ENCODE assay signal across 8 cellular contexts in the genomic region with DNA sequence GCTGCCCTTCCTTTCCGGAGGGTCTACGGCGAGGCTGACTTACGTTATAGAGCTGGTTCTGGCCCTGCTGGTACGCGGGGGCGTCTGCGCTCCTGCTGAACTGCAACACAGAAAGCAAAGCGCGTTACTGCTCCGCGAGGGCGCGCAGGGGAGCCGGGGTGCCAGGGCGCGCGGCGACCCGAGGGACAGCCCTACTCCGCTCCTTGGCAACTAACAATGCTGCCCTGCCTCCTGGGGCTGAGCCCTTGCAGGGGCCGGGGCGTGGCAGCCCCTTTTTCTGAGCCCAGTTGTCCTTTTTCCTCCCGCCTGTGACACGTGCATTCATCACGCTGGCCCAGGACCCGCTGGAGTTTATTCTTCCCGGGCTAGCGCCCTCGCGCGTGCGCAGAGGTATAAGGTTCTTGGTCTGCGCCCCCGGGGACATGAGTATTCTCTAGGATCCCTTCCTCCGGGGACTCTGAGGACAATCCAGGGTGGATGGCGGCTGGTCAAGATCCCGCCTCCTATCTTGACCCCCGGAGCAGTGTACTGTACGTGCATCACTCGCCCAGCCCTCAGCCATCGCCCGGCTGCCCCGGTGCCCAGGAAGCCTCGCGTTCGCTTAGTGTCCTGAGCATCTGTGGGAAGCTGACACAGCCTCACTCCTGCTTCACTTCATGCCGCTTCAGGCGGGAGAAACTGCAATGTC.
DNase-seq lines count a peak whose midpoint lies in the region; ATAC-seq and TF ChIP-seq lines count a peak whose summit lies in the region.

No MANE protein-coding gene starts in this region.

- peak; percentile 69 for DNase-seq in D341Med (ENCODE audit: low spot score)
- peak in 1 of 2 experiments; percentile 31 for DNase-seq in SJSA1 (ENCODE audit: low read depth in 1 of 2, low spot score in 2 of 2)
- peak; percentile 39 to 56 for DNase-seq in lung microvascular endothelial cell (ENCODE audit: low read depth in 2 of 2)
- no peak for DNase-seq in HEK293T (ENCODE audit: extremely low spot score)

- H3K9ac ChIP-seq in stomach smooth muscle (ENCODE audit: low read length in 2 of 2), result no peak overlapping the region

- no peak for TF ChIP-seq CTCF in HEK293 (tag by site-specific recombination; IDR thresholded peaks at IDR 0.05)

- H3K27me3 ChIP-seq in SJSA1 (replicated peaks), result peaks cover 19% of the 10 kb centered on the region
- H3K27me3 ChIP-seq in ectodermal cell (ENCODE audit: control insufficient read depth, insufficient read depth, low read length, poor library complexity, severe bottlenecking), result peaks cover 27% of the 10 kb centered on the region
- peaks cover 5 to 9% of the 10 kb centered on the region in 2 donors for H3K27me3 ChIP-seq in stomach smooth muscle (ENCODE audit: control insufficient read depth in 1 of 2, insufficient read depth in 2 of 2, low read length in 2 of 2)

- CTCF ChIA-PET in HEK293 (lab: Yijun Ruan, JAX), result interaction anchor here (0.6 to 5.6 kb wide), 5 partner anchors 66 to 171 kb away, joined by 3 to 41 read pairs (median 4); no protein-coding TSS in a partner anchor
- CTCF ChIA-PET in HEK293T (lab: Yijun Ruan, JAX), result interaction anchor here (2.4 kb wide), 1 partner anchor 172 kb away, joined by 11 read pairs; no protein-coding TSS in a partner anchor

- WGBS in ectodermal cell, 2 experiments, result 17 to 18% methylated on average over 49 of the region's 49 CpGs

- H3K9me3 ChIP-seq in HEK293 (ENCODE audit: control insufficient read depth, insufficient read depth, low read depth, low read length), result no peaks in the 10 kb centered on the region
- H3K9me3 ChIP-seq in SJSA1 (replicated peaks), result no peaks in the 10 kb centered on the region
- no peaks in the 10 kb centered on the region for H3K9me3 ChIP-seq in ectodermal cell (ENCODE audit: control insufficient read depth, low read length)
- no peaks in the 10 kb centered on the region for H3K9me3 ChIP-seq in stomach smooth muscle (ENCODE audit: control insufficient read depth in 2 of 2, low read length in 2 of 2)

- ATAC-seq in GM21825 (IDR thresholded peaks at IDR 0.05; ENCODE audit: unreplicated experiment), result no peak

- H3K36me3 ChIP-seq in HEK293 (ENCODE audit: control insufficient read depth in 2 of 2, insufficient read depth in 1 of 2, low read length in 2 of 2) (no peaks in the 10 kb centered on the region), SJSA1 (no peaks in the 10 kb centered on the region), ectodermal cell (ENCODE audit: control insufficient read depth, insufficient read depth, low read length) (no peaks in the 10 kb centered on the region), stomach smooth muscle (ENCODE audit: control insufficient read depth in 2 of 2, insufficient read depth in 2 of 2, low read length in 2 of 2) (no peaks in the 10 kb centered on the region)

- H3K4me3 ChIP-seq in HEK293 (ENCODE audit: low read depth, low read length) (peak overlapping the region; percentile 32), SJSA1 (peak overlapping the region; percentile 25), ectodermal cell (ENCODE audit: insufficient read depth, low read depth, low read length) (peak overlapping the region; percentile 38), stomach smooth muscle (ENCODE audit: low read length in 2 of 2) (peak overlapping the region; percentile 47 to 69)

- POLR2A ChIA-PET in HEK293 (lab: Yijun Ruan, JAX) (interaction anchor here (0.6 to 1.3 kb wide), 2 partner anchors 30 to 219 kb away, joined by 3 to 4 read pairs; a partner anchor contains a TSS), HEK293T (lab: Yijun Ruan, JAX) (interaction anchor here (1.4 to 1.7 kb wide), 2 partner anchors 15 to 219 kb away, joined by 4 to 7 read pairs; a partner anchor contains a TSS)

- H3K4me1 ChIP-seq in HEK293 (ENCODE audit: control insufficient read depth, insufficient read depth, low read length) (no peaks in the 10 kb centered on the region), SJSA1 (replicated peaks) (peaks cover 6% of the 10 kb centered on the region), ectodermal cell (ENCODE audit: control insufficient read depth, insufficient read depth, low read length) (peaks cover 3% of the 10 kb centered on the region), stomach smooth muscle (ENCODE audit: control insufficient read depth, insufficient read depth, low read length) (peaks cover 8% of the 10 kb centered on the region)

- H3K27ac ChIP-seq in HEK293 (ENCODE audit: extremely low read depth, low read depth, low read length), result no peak overlapping the region
- H3K27ac ChIP-seq in SJSA1, result no peak overlapping the region
- no peak overlapping the region for H3K27ac ChIP-seq in ectodermal cell (ENCODE audit: insufficient read depth, low read depth, low read length, poor library complexity, severe bottlenecking)
- no peak overlapping the region for H3K27ac ChIP-seq in stomach smooth muscle (ENCODE audit: low read length)

TF ChIP-seq in HEK293, 187 proteins besides CTCF, POLR2A, EP300 and RAD21:
- TF ChIP-seq ZNF404 (tag by site-specific recombination; IDR thresholded peaks at IDR 0.05) (no peak), ZNF366 (tag by site-specific recombination; conservative IDR thresholded peaks at IDR 0.05) (no peak), ZBTB20 (tag by site-specific recombination; IDR thresholded peaks at IDR 0.05) (peak; percentile 52; the same call in 1 of the 2 replicates)
- TF ChIP-seq, protein P1, sequence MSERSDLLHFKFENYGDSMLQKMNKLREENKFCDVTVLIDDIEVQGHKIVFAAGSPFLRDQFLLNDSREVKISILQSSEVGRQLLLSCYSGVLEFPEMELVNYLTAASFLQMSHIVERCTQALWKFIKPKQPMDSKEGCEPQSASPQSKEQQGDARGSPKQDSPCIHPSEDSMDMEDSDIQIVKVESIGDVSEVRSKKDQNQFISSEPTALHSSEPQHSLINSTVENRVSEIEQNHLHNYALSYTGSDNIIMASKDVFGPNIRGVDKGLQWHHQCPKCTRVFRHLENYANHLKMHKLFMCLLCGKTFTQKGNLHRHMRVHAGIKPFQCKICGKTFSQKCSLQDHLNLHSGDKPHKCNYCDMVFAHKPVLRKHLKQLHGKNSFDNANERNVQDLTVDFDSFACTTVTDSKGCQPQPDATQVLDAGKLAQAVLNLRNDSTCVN (tag by site-specific recombination; optimal IDR thresholded peaks at IDR 0.05), result peak; percentile 50

TF ChIP-seq in HEK293T, 16 proteins besides CTCF, POLR2A, EP300 and RAD21:
- TF ChIP-seq CTBP1 (IDR thresholded peaks at IDR 0.05; ENCODE audit: borderline replicate concordance) (no peak), SUZ12 (IDR thresholded peaks at IDR 0.05) (no peak), ARNT (IDR thresholded peaks at IDR 0.05) (no peak), HDGF (IDR thresholded peaks at IDR 0.05; ENCODE audit: borderline replicate concordance) (no peak), LEF1 (IDR thresholded peaks at IDR 0.05; ENCODE audit: borderline replicate concordance) (no peak), FOXA1 (IDR thresholded peaks at IDR 0.05) (no peak), FOXM1 (IDR thresholded peaks at IDR 0.05; ENCODE audit: borderline replicate concordance) (no peak), ELF4 (IDR thresholded peaks at IDR 0.05) (no peak), L3MBTL2 (conservative IDR thresholded peaks at IDR 0.05) (no peak), NFRKB (IDR thresholded peaks at IDR 0.05) (no peak)
